8 cellular contexts compared by ENCODE assay signal in the genomic region with DNA sequence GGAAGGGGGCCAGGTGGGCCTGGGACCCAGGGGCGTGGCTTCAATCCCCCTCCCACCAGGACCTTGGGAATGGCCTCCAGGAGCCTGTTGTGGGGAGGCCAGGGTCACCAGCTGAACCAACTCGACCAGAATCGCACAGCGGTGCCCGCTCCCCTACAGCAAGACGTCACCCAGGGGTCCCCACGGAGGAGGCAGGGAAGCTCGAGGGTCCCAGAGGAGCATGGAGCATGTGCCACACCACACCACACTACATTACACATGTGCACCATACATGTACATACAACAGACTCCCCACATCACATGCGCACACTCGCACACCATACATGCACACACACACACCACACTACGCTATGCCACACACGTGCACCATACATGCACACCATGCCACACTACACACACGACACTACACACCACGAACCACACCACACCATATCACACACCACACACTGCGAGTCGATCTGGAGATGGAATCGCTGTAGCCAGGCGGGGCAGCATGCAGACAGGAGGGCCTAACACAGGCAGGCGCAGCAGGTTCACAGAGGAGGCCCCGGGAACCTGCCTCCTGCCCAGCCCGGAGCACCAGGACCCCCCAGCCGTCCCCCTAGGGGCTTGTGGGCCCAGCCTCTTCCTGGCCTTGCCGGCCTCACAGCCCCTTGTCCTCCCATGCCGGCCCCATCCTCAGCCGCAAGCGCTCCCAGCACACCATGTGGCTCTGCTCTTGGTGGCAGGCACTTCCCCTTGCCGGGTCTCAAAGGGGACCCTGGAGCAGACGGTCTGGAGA. TPM values are rescaled to one million over a fixed set of nuclear protein-coding genes. Genes with fewer than 3 reads are reported as not detected.
A peak's percentile ranks its signal among the peaks of the same experiment; 100 is the strongest.
DNase-seq lines count a peak whose midpoint lies in the region; ATAC-seq and TF ChIP-seq lines count a peak whose summit lies in the region.

No MANE protein-coding gene starts in this region.

- WGBS in esophagus squamous epithelium, 2 donors, result 63 to 72% methylated on average over 14 to 16 of the region's 28 CpGs
- WGBS in smooth muscle cell (ENCODE audit: low lambda C conversion rate), result 89% methylated on average over 21 of the region's 28 CpGs

- no peak overlapping the region for H3K4me2 ChIP-seq in smooth muscle cell

- intact Hi-C loops in esophagus squamous epithelium (cut with DNase I), result no loop called here

- peaks cover 0 to 40% (median 0%) of the 10 kb centered on the region in 4 donors for H3K27me3 ChIP-seq in esophagus squamous epithelium
- peaks cover 11 to 35% (median 20%) of the 10 kb centered on the region in 5 donors for H3K27me3 ChIP-seq in subcutaneous abdominal adipose tissue (ENCODE audit: control insufficient read depth in 5 of 5, insufficient read depth in 4 of 5, low read length in 5 of 5)
- H3K27me3 ChIP-seq in smooth muscle cell (ENCODE audit: low read depth), result peaks cover 34% of the 10 kb centered on the region

- H3K9me3 ChIP-seq in esophagus squamous epithelium, result no peaks in the 10 kb centered on the region
- no peaks in the 10 kb centered on the region for H3K9me3 ChIP-seq in subcutaneous abdominal adipose tissue (ENCODE audit: control insufficient read depth in 5 of 5, low read length in 5 of 5)
- no peaks in the 10 kb centered on the region for H3K9me3 ChIP-seq in smooth muscle cell (replicated peaks; ENCODE audit: low read depth)

- peak; percentile 24 to 30 for ATAC-seq in activated CD4-positive, CD25-positive, alpha-beta regulatory T cell treated with anti-CD3 and anti-CD28 coated beads, Interleukin-2, amount 50 U/mL, for 24 hours

- no peaks in the 10 kb centered on the region for H4K20me1 ChIP-seq in smooth muscle cell (ENCODE audit: low read depth)

- H3K4me3 ChIP-seq in esophagus squamous epithelium, result peak overlapping the region; percentile 15 to 59 (median 41)
- peak overlapping the region; percentile 38 to 82 (median 57) for H3K4me3 ChIP-seq in subcutaneous abdominal adipose tissue (ENCODE audit: low read depth in 1 of 5, low read length in 5 of 5)
- H3K4me3 ChIP-seq in smooth muscle cell, result no peak overlapping the region

- TF ChIP-seq CTCF in esophagus squamous epithelium (IDR thresholded peaks at IDR 0.05) (no peak), smooth muscle cell (IDR thresholded peaks at IDR 0.05; ENCODE audit: borderline replicate concordance, insufficient read depth, poor library complexity, severe bottlenecking) (no peak)

- H3K36me3 ChIP-seq in esophagus squamous epithelium (no peaks in the 10 kb centered on the region), subcutaneous abdominal adipose tissue (ENCODE audit: control insufficient read depth in 5 of 5, insufficient read depth in 5 of 5, low read length in 5 of 5) (no peaks in the 10 kb centered on the region), smooth muscle cell (ENCODE audit: low read depth) (no peaks in the 10 kb centered on the region)

- no peaks in the 10 kb centered on the region for H3F3A ChIP-seq in smooth muscle cell (ENCODE audit: low read depth)

- H3K9ac ChIP-seq in subcutaneous abdominal adipose tissue (ENCODE audit: low read length in 5 of 5) (peak overlapping the region in 3 of 5 donors; percentile 34 to 67 (median 59)), smooth muscle cell (ENCODE audit: low read depth) (no peak overlapping the region)

- TF ChIP-seq POLR2A in esophagus squamous epithelium (IDR thresholded peaks at IDR 0.05), result no peak

- H2AFZ ChIP-seq in smooth muscle cell (ENCODE audit: low read depth), result no peak overlapping the region

- no peaks in the 10 kb centered on the region for H3K79me2 ChIP-seq in smooth muscle cell (ENCODE audit: low read depth)

- DNase-seq in activated CD4-positive, CD25-positive, alpha-beta regulatory T cell treated with anti-CD3 and anti-CD28 coated beads, Interleukin-2, amount 50 U/mL, for 72 hours, result no peak
- peak; percentile 14 to 35 for DNase-seq in Kasumi-1 (lab: John Stamatoyannopoulos, UW)
- no peak for DNase-seq in esophagus squamous epithelium (lab: John Stamatoyannopoulos, UW)
- no peak for DNase-seq in NCI-H146 (lab: John Stamatoyannopoulos, UW)
- no peak for DNase-seq in smooth muscle cell (lab: John Stamatoyannopoulos, UW; ENCODE audit: unreplicated experiment)
- DNase-seq in DMS53 treated with DMSO at 0.1 percent for 48 hours (lab: John Stamatoyannopoulos, UW; ENCODE audit: unreplicated experiment), result no peak

- peak overlapping the region in 2 of 4 donors; percentile 57 to 68 for H3K27ac ChIP-seq in esophagus squamous epithelium
- H3K27ac ChIP-seq in subcutaneous abdominal adipose tissue (ENCODE audit: low read depth, low read length), result no peak overlapping the region
- no peak overlapping the region for H3K27ac ChIP-seq in smooth muscle cell (ENCODE audit: low read depth)

- peaks cover under 1 to 40% (median 11%) of the 10 kb centered on the region in 3 donors for H3K4me1 ChIP-seq in esophagus squamous epithelium
- peaks cover 0 to 45% (median 9%) of the 10 kb centered on the region in 5 donors for H3K4me1 ChIP-seq in subcutaneous abdominal adipose tissue (ENCODE audit: control insufficient read depth in 5 of 5, insufficient read depth in 5 of 5, low read length in 5 of 5)
- no peaks in the 10 kb centered on the region for H3K4me1 ChIP-seq in smooth muscle cell (ENCODE audit: low read depth)

RNA-seq across cellular contexts. Expression of a gene that starts 0.6 kb away (rescaled TPM):
- total RNA-seq in esophagus squamous epithelium (10 to 100 TPM in 2 of 4 donors, 1 to 10 TPM in 2; 6.6 to 47.1 (median 18.5) TPM), smooth muscle cell (0.18 TPM in 1 of 2 replicates, not detected in the other)
- polyA plus RNA-seq in smooth muscle cell, result 0.86 and 1.0 TPM in 2 replicates

RNA-seq across cellular contexts. Expression of a gene that starts 19.7 kb away (rescaled TPM):
- total RNA-seq in esophagus squamous epithelium (10 to 100 TPM; 10.2 to 16.1 (median 11.1) TPM), smooth muscle cell (13.9 and 15.9 TPM in 2 replicates)
- 26.6 and 32.7 TPM in 2 replicates for polyA plus RNA-seq in smooth muscle cell

RNA-seq across cellular contexts. Expression of a gene that starts 46.6 kb away (rescaled TPM):
- total RNA-seq in esophagus squamous epithelium (100 to 1,000 TPM in 3 of 4 donors, 10 to 100 TPM in 1; 83.1 to 132 (median 114) TPM), smooth muscle cell (331 and 369 TPM in 2 replicates)
- 314 and 340 TPM in 2 replicates for polyA plus RNA-seq in smooth muscle cell

Comparison
In these comparisons a context has a peak if more than half of its experiments do, and no peak if none do; other contexts are left out.
1. DNase-seq: peak in Kasumi-1 (2 of 2); none in activated CD4-positive, CD25-positive, alpha-beta regulatory T cell treated with anti-CD3 and anti-CD28 coated beads, Interleukin-2, amount 50 U/mL, for 72 hours (single experiment), esophagus squamous epithelium (single experiment), NCI-H146 (single experiment), smooth muscle cell (single experiment) and DMS53 treated with DMSO at 0.1 percent for 48 hours (single experiment).